In genomic region chr6:27290850-27291208, GRCh38 we compare ENCODE assay signal across 1 cellular context.
TF ChIP-seq lines count a peak whose summit lies in the region.

No MANE protein-coding gene starts in this region.

TF ChIP-seq in K562, 482 proteins besides CTCF, POLR2A, EP300 and RAD21 (continued from another document):
- TF ChIP-seq TFE3 (CRISPR knock-in tag; IDR thresholded peaks at IDR 0.05) (peak; percentile 74), ZNF165 (CRISPR knock-in tag; IDR thresholded peaks at IDR 0.05; ENCODE audit: borderline replicate concordance) (no peak), NUFIP1 (IDR thresholded peaks at IDR 0.05; ENCODE audit: partially characterized antibody) (no peak)
- TF ChIP-seq, protein P1, sequence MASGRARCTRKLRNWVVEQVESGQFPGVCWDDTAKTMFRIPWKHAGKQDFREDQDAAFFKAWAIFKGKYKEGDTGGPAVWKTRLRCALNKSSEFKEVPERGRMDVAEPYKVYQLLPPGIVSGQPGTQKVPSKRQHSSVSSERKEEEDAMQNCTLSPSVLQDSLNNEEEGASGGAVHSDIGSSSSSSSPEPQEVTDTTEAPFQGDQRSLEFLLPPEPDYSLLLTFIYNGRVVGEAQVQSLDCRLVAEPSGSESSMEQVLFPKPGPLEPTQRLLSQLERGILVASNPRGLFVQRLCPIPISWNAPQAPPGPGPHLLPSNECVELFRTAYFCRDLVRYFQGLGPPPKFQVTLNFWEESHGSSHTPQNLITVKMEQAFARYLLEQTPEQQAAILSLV (tag; IDR thresholded peaks at IDR 0.05), result 0 out of 2 replicates have a peak, but pooled peaks have one; percentile 32
- TF ChIP-seq, protein P2, sequence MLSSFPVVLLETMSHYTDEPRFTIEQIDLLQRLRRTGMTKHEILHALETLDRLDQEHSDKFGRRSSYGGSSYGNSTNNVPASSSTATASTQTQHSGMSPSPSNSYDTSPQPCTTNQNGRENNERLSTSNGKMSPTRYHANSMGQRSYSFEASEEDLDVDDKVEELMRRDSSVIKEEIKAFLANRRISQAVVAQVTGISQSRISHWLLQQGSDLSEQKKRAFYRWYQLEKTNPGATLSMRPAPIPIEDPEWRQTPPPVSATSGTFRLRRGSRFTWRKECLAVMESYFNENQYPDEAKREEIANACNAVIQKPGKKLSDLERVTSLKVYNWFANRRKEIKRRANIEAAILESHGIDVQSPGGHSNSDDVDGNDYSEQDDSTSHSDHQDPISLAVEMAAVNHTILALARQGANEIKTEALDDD (IDR thresholded peaks at IDR 0.05), result peak; percentile 51; the same call in 1 of the 2 replicates
- TF ChIP-seq, protein P3, sequence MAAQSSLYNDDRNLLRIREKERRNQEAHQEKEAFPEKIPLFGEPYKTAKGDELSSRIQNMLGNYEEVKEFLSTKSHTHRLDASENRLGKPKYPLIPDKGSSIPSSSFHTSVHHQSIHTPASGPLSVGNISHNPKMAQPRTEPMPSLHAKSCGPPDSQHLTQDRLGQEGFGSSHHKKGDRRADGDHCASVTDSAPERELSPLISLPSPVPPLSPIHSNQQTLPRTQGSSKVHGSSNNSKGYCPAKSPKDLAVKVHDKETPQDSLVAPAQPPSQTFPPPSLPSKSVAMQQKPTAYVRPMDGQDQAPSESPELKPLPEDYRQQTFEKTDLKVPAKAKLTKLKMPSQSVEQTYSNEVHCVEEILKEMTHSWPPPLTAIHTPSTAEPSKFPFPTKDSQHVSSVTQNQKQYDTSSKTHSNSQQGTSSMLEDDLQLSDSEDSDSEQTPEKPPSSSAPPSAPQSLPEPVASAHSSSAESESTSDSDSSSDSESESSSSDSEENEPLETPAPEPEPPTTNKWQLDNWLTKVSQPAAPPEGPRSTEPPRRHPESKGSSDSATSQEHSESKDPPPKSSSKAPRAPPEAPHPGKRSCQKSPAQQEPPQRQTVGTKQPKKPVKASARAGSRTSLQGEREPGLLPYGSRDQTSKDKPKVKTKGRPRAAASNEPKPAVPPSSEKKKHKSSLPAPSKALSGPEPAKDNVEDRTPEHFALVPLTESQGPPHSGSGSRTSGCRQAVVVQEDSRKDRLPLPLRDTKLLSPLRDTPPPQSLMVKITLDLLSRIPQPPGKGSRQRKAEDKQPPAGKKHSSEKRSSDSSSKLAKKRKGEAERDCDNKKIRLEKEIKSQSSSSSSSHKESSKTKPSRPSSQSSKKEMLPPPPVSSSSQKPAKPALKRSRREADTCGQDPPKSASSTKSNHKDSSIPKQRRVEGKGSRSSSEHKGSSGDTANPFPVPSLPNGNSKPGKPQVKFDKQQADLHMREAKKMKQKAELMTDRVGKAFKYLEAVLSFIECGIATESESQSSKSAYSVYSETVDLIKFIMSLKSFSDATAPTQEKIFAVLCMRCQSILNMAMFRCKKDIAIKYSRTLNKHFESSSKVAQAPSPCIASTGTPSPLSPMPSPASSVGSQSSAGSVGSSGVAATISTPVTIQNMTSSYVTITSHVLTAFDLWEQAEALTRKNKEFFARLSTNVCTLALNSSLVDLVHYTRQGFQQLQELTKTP (IDR thresholded peaks at IDR 0.05; ENCODE audit: low read depth in 1 of 2, partially characterized antibody in 2 of 2), result peak in 1 of 2 experiments; percentile 6
TF ChIP-seq in K562: peak in this region for 16.
